Comparison of ENCODE assay signal across 8 cellular contexts in genomic region chr2:70089946-70090523, GRCh38. TPM values are rescaled to one million over a fixed set of nuclear protein-coding genes. Genes with fewer than 3 reads are reported as not detected.
A peak's percentile ranks its signal among the peaks of the same experiment; 100 is the strongest.
DNase-seq lines count a peak whose midpoint lies in the region; ATAC-seq lines count a peak whose summit lies in the region.

No MANE protein-coding gene starts in this region.

- no peaks in the 10 kb centered on the region for H3K9me3 ChIP-seq in iPS-18c (ENCODE audit: control insufficient read depth, insufficient read depth, low read length)

- DNase-seq in NOMO-1 treated with dmso at 0.1 percent for 144 hours (lab: John Stamatoyannopoulos, UW; ENCODE audit: unreplicated experiment) (peak; percentile 29), NOMO-1 (lab: John Stamatoyannopoulos, UW; ENCODE audit: unreplicated experiment in 2 of 2) (no peak), substantia nigra (lab: John Stamatoyannopoulos, UW) (no peak), HK-2 (ENCODE audit: unreplicated experiment) (no peak)
- no peak for DNase-seq in activated CD8-positive, alpha-beta T cell treated with anti-CD3 and anti-CD28 coated beads, Interleukin-2, amount 10 ng/mL, durations not matched to agents 7 days and 5 days

- CTCF ChIA-PET in activated CD8-positive, alpha-beta T cell treated with anti-CD3 and anti-CD28 coated beads, Interleukin-2, amount 10 ng/mL, durations not matched to agents 7 days and 5 days (lab: Charles Lee) = interaction anchor here (1.3 to 3.7 kb wide), 5 partner anchors 43 to 53 kb away, joined by 3 to 14 read pairs (median 12); no protein-coding TSS in a partner anchor

- no peaks in the 10 kb centered on the region for H3K27me3 Mint-ChIP-seq in activated CD8-positive, alpha-beta T cell treated with anti-CD3 and anti-CD28 coated beads, Interleukin-2, amount 10 ng/mL, durations not matched to agents 7 days and 5 days (ENCODE audit: low read depth)

- H3K4me3 Mint-ChIP-seq in activated CD8-positive, alpha-beta T cell treated with anti-CD3 and anti-CD28 coated beads, Interleukin-2, amount 10 ng/mL, durations not matched to agents 7 days and 5 days = peak overlapping the region; percentile 97

- H3K4me3 ChIP-seq in iPS-18c (ENCODE audit: insufficient read depth, low read depth, low read length) = peak overlapping the region; percentile 93; the same call in 1 of the 2 replicates

- peak overlapping the region; percentile 99 for H3K27ac ChIP-seq in substantia nigra (ENCODE audit: low read depth, low read length, poor library complexity, severe bottlenecking)

- peaks cover 4% of the 10 kb centered on the region for H3K9me3 Mint-ChIP-seq in activated CD8-positive, alpha-beta T cell treated with anti-CD3 and anti-CD28 coated beads, Interleukin-2, amount 10 ng/mL, durations not matched to agents 7 days and 5 days (ENCODE audit: insufficient read depth)

- H3K27ac Mint-ChIP-seq in activated CD8-positive, alpha-beta T cell treated with anti-CD3 and anti-CD28 coated beads, Interleukin-2, amount 10 ng/mL, durations not matched to agents 7 days and 5 days = peak overlapping the region; percentile 100

- H3K36me3 Mint-ChIP-seq in activated CD8-positive, alpha-beta T cell treated with anti-CD3 and anti-CD28 coated beads, Interleukin-2, amount 10 ng/mL, durations not matched to agents 7 days and 5 days (ENCODE audit: low read depth) = peaks cover 52% of the 10 kb centered on the region

- ATAC-seq in activated CD8-positive, alpha-beta T cell treated with anti-CD3 and anti-CD28 coated beads, Interleukin-2, amount 10 ng/mL, durations not matched to agents 7 days and 5 days = no peak
- ATAC-seq in GM21717 (IDR thresholded peaks at IDR 0.05; ENCODE audit: unreplicated experiment) (no peak), HG03025 (IDR thresholded peaks at IDR 0.05; ENCODE audit: low FRiP score, unreplicated experiment) (no peak)

- H3K4me1 Mint-ChIP-seq in activated CD8-positive, alpha-beta T cell treated with anti-CD3 and anti-CD28 coated beads, Interleukin-2, amount 10 ng/mL, durations not matched to agents 7 days and 5 days (ENCODE audit: low read depth) = peaks cover 56% of the 10 kb centered on the region

- POLR2A ChIA-PET in activated CD8-positive, alpha-beta T cell treated with anti-CD3 and anti-CD28 coated beads, Interleukin-2, amount 10 ng/mL, durations not matched to agents 7 days and 5 days (lab: Charles Lee) = interaction anchor here (0.8 to 14.2 kb wide), 7 partner anchors 15 to 176 kb away, joined by 3 to 370 read pairs (median 26); partner anchors contain the start of gene C2orf42

RNA-seq across cellular contexts. Expression of gene PCBP1, which starts 2.8 kb away (rescaled TPM):
- total RNA-seq in activated CD8-positive, alpha-beta T cell treated with anti-CD3 and anti-CD28 coated beads, Interleukin-2, amount 10 ng/mL, durations not matched to agents 7 days and 5 days = 100 to 1,000 TPM; 516 to 518 TPM
